11 cellular contexts compared by ENCODE assay signal in the genomic region with DNA sequence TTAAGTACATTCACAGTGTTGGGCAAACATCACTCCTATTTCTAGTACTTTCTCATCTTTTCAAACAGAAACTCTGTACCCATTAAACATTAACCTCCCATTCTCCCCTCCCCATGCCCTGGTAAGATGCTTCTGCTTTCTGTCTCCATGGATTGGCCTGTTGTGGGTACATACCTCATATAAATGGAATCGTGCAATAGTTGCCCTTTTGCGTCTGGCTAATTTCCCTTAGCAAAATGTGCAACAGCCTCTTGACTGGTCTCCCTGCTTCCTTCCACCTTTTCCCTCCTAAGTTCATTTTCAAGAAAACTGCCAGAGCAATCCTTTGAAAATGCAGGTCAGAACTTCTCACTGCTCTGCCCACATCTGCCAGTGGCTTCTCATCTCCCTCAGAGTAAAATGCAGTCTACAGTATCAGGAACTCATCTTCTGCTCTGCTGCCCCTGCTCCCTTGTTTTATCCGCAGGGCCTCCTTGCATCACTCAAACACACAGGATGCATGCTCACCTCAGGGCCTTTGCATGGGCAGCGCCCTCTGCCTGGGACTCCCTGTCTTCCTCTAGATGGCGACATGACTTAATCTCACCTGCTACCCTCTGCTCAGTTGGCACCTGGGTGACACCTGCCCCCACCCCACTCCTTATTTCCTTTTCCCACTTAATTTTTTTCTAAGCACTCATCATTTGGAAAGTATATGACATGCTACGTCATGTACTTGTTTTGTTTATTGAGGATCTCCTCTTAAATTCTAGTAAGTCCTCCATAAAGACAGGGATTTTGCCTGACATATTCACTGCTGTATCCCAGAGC. TPM values are rescaled to one million over a fixed set of nuclear protein-coding genes. Genes with fewer than 3 reads are reported as not detected.
DNase-seq lines count a peak whose midpoint lies in the region; ATAC-seq, FAIRE-seq and TF ChIP-seq lines count a peak whose summit lies in the region.
"Had no signal": no experiment of that assay in that cellular context is flagged by ENCODE, and none has a peak within 500 bp of the region (broad histone marks: within the 10 kb centered on the region; RNA-seq: fewer than 3 reads in every experiment).

No MANE protein-coding gene starts in this region.

- H3K23me2 ChIP-seq in H1 (ENCODE audit: low read depth, low read length), result no peaks in the 10 kb centered on the region

- ATAC-seq in GM19043 (IDR thresholded peaks at IDR 0.05; ENCODE audit: low read depth, unreplicated experiment) (peak; percentile 35), HG03457 (IDR thresholded peaks at IDR 0.05; ENCODE audit: unreplicated experiment) (peak; percentile 48)

- H3K4me3 ChIP-seq in H1 (ENCODE audit: extremely low read depth in 1 of 4, insufficient read depth in 2 of 4, low read depth in 3 of 4, low read length in 4 of 4) (no peak overlapping the region), right atrium auricular region (no peak overlapping the region), H7 (ENCODE audit: insufficient read depth, low read depth, low read length) (no peak overlapping the region)

- DNase-seq in DMS53 (lab: John Stamatoyannopoulos, UW) (peak; percentile 93), H1 (ENCODE audit: low read depth in 1 of 2, low spot score in 2 of 2) (no peak), NCI-H82 (lab: John Stamatoyannopoulos, UW) (no peak), posterior vena cava (ENCODE audit: low spot score) (no peak), right atrium auricular region (ENCODE audit: low spot score) (no peak), H7 (no peak)
- DNase-seq: NCI-H1417 treated with DMSO at 0.1 percent for 48 hours; stimulated activated CD4-positive, alpha-beta T cell treated with anti-CD3 and anti-CD28 coated beads, Interleukin-4, amount 100 ng/mL, for 1 hour; T-cell had no signal

- H3K79me1 ChIP-seq in H1 (ENCODE audit: low read depth, low read length), result no peaks in the 10 kb centered on the region

- H3K27me3 ChIP-seq in H1 (replicated peaks in 1 of 4; ENCODE audit: control insufficient read depth in 3 of 4, extremely low read depth in 1 of 4, insufficient read depth in 3 of 4, low read length in 3 of 4), result no peaks in the 10 kb centered on the region
- H3K27me3 ChIP-seq in right atrium auricular region, result no peaks in the 10 kb centered on the region
- no peaks in the 10 kb centered on the region for H3K27me3 ChIP-seq in H7 (ENCODE audit: control insufficient read depth, insufficient read depth, low read length)

- intact Hi-C loops in posterior vena cava (cut with DNase I), result no loop called here

- H3K4me1 ChIP-seq in H1 (replicated peaks in 1 of 4; ENCODE audit: control insufficient read depth in 3 of 4, insufficient read depth in 4 of 4, low read length in 3 of 4) (no peaks in the 10 kb centered on the region), right atrium auricular region (no peaks in the 10 kb centered on the region)

- H3K56ac ChIP-seq in H1 (replicated peaks; ENCODE audit: insufficient read length, low read depth, low read length), result no peak overlapping the region

- H3K9ac ChIP-seq in H1 (replicated peaks in 1 of 4; ENCODE audit: extremely low read depth in 1 of 4, low read depth in 3 of 4, low read length in 3 of 4), result no peak overlapping the region

- no peak overlapping the region for H2BK12ac ChIP-seq in H1 (ENCODE audit: low read depth, low read length)

- no peaks in the 10 kb centered on the region for H4K20me1 ChIP-seq in H1 (replicated peaks in 1 of 2; ENCODE audit: control insufficient read depth in 1 of 2, insufficient read depth in 2 of 2, low read length in 2 of 2)

- TF ChIP-seq RAD21 in H1 (IDR thresholded peaks at IDR 0.05 in 1 of 2, conservative IDR thresholded peaks at IDR 0.05 in 1 of 2; ENCODE audit: low read depth in 2 of 2, low read length in 2 of 2), result peak; percentile 27 to 36; a peak in 2 of 4 replicates

- no peak overlapping the region for H3K23ac ChIP-seq in H1 (ENCODE audit: insufficient read length)

- H3K14ac ChIP-seq in H1 (ENCODE audit: insufficient read length), result no peak overlapping the region

- no peak overlapping the region for H2AK5ac ChIP-seq in H1 (ENCODE audit: low read depth, low read length)

- no peaks in the 10 kb centered on the region for H3K79me2 ChIP-seq in H1 (ENCODE audit: control insufficient read depth in 1 of 2, insufficient read depth in 2 of 2, low read length in 2 of 2)

- CTCF ChIA-PET in H1 (lab: Charles Lee; ENCODE audit: partially characterized antibody), result interaction anchor here (1.0 to 1.6 kb wide), 2 partner anchors 12 to 17 kb away, joined by 4 to 7 read pairs; no protein-coding TSS in a partner anchor

- FAIRE-seq in H1 (lab: Jason Lieb, UNC), result no peak

- no peak for TF ChIP-seq POLR2A in H1 (IDR thresholded peaks at IDR 0.05; ENCODE audit: control extremely low read depth in 1 of 2, low read depth in 2 of 2, low read length in 2 of 2)

- TF ChIP-seq CTCF in H1 (IDR thresholded peaks at IDR 0.05; ENCODE audit: control extremely low read depth in 1 of 3, insufficient read depth in 1 of 3, low read depth in 1 of 3, low read length in 3 of 3), result peak; percentile 41 to 60 (median 49); a peak in 3 of 4 replicates
- no peak for TF ChIP-seq CTCF in right atrium auricular region (IDR thresholded peaks at IDR 0.05)

- no peak overlapping the region for H3K18ac ChIP-seq in H1 (ENCODE audit: extremely low read depth, low read length)

- H2BK120ac ChIP-seq in H1 (replicated peaks; ENCODE audit: low read depth, low read length), result no peak overlapping the region

- no peak overlapping the region for H4K8ac ChIP-seq in H1 (ENCODE audit: extremely low read depth, insufficient read depth, low read length)

- H3K27ac ChIP-seq in H1 (ENCODE audit: low read depth, low read length), result no peak overlapping the region
- H3K27ac ChIP-seq in right atrium auricular region, result no peak overlapping the region

- no peak overlapping the region for H4K5ac ChIP-seq in H1 (ENCODE audit: insufficient read length, low read depth, low read length)

- no peak overlapping the region for H2BK20ac ChIP-seq in H1 (ENCODE audit: low read length)

- no peak overlapping the region for H4K91ac ChIP-seq in H1 (replicated peaks; ENCODE audit: insufficient read length, low read length)

- no peaks in the 10 kb centered on the region for H3K36me3 ChIP-seq in H1 (ENCODE audit: control insufficient read depth in 2 of 4, insufficient read depth in 4 of 4, low read length in 3 of 4)
- H3K36me3 ChIP-seq in right atrium auricular region, result no peaks in the 10 kb centered on the region
- no peaks in the 10 kb centered on the region for H3K36me3 ChIP-seq in H7 (replicated peaks; ENCODE audit: control insufficient read depth, insufficient read depth, low read length)

- POLR2A ChIA-PET in H1 (lab: Charles Lee; ENCODE audit: partially characterized antibody), result no interaction called here

- 74% methylated on average over 6 of the region's 6 CpGs; no CpG with 5 or more reads in 1 of the 2 experiments for WGBS in H1 (ENCODE audit: extremely low coverage in 1 of 2, insufficient coverage in 1 of 2, insufficient read length in 1 of 2, insufficient replicate concordance in 2 of 2, low coverage in 1 of 2, low lambda C conversion rate in 2 of 2, missing lambda C conversion rate in 1 of 2), 2 experiments

- no peak overlapping the region for H3K4me2 ChIP-seq in H1 (ENCODE audit: insufficient read depth in 1 of 2, low read depth in 2 of 2, low read length in 2 of 2)

- TF ChIP-seq EP300 in H1 (IDR thresholded peaks at IDR 0.05; ENCODE audit: borderline replicate concordance in 1 of 2, low read depth in 2 of 2, low read length in 2 of 2), result no peak

- H3K9me3 ChIP-seq in H1 (ENCODE audit: insufficient read depth in 2 of 2, low read depth in 1 of 2, low read length in 1 of 2) (no peaks in the 10 kb centered on the region), right atrium auricular region (no peaks in the 10 kb centered on the region)

- H2BK5ac ChIP-seq in H1 (ENCODE audit: low read depth, low read length), result no peak overlapping the region

- H3K4ac ChIP-seq in H1 (replicated peaks; ENCODE audit: insufficient read length, low read depth, low read length), result no peak overlapping the region

- no peak overlapping the region for H2BK15ac ChIP-seq in H1 (ENCODE audit: low read length)

- no peak overlapping the region for H2AFZ ChIP-seq in H1 (ENCODE audit: low read length)

TF ChIP-seq in H1, 55 proteins besides CTCF, POLR2A, EP300 and RAD21:
- TF ChIP-seq JUN (IDR thresholded peaks at IDR 0.05; ENCODE audit: low read depth, low read length) (no peak), KDM1A (IDR thresholded peaks at IDR 0.05; ENCODE audit: borderline replicate concordance, low read length) (peak; percentile 85; the same call in 1 of the 2 replicates)

RNA-seq across cellular contexts. Expression of gene ECHDC3, which starts 44.3 kb away (rescaled TPM):
- 19.9 and 20.1 TPM in 2 replicates for total RNA-seq in H1 (2021; fragmentation: NEBNext Ultra II Directional; extraction: Animal tissue kit (Norgen Biotek cat#: 25700))
- polyA plus RNA-seq in H1 (2011; rRNA removed), result 15.6 and 19.1 TPM in 2 replicates
- polyA plus RNA-seq in H1 (2011; cell fraction: cytosol; rRNA removed), result 18.1 TPM
- 18.7 TPM for polyA plus RNA-seq in H1 (2011; cell fraction: nucleus; rRNA removed)
- polyA plus RNA-seq in H1 (2012, experiment 1 of 2), result 8.2 to 11.5 TPM (median 10.6 TPM) in 4 replicates
- 9.6 TPM for polyA plus RNA-seq in H1 (2012, experiment 2 of 2)
- polyA plus RNA-seq in H1 (2013, experiment 1 of 2), result 13.1 TPM
- 11.3 TPM for polyA plus RNA-seq in H1 (2013, experiment 2 of 2)
- 12.3 and 13.7 TPM in 2 replicates for polyA minus RNA-seq in H1 (2011; rRNA and poly(A)+ RNA removed)
- polyA minus RNA-seq in H1 (2011; cell fraction: cytosol; rRNA and poly(A)+ RNA removed), result 5.9 TPM
- polyA minus RNA-seq in H1 (2011; cell fraction: nucleus; rRNA and poly(A)+ RNA removed), result 11.9 TPM
- total RNA-seq in posterior vena cava (1 to 10 TPM; 7.7 to 8.1 TPM), right atrium auricular region (100 to 1,000 TPM; 201 to 223 TPM)
- 57.9 and 59.7 TPM in 2 replicates for total RNA-seq in H7 (2014; rRNA removed; shearing (Covaris generic))

Comparison
In these comparisons a context has a peak if more than half of its experiments do, and no peak if none do; other contexts are left out.
1. CTCF ChIP-seq: peak in H1 (3 of 3); none in right atrium auricular region (0 of 2).